9 cellular contexts compared by ENCODE assay signal in the genomic region with DNA sequence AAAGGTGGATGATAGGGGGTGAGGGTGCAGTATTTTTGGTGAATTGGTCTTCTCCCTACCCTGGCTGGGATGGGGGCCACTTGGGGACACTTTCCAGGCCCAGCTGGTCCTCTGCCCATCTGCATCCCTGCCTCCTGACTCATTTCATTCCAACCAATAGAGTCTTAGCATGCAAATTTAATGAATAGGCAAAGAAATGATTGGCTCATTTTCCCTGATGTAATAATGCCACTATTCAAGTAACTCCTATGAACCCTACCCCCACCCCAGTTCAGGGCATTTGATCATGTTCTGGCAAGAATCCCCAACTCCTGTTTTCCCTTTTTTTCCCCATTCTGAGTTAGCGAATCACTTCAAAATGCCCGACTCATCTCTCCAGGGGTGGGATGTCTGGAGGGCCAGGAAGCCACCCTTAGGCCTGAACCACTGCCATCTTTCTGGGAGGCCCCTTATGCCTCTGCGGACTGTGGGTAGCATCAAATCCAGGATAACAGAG. TPM values are rescaled to one million over a fixed set of nuclear protein-coding genes. Genes with fewer than 3 reads are reported as not detected.
DNase-seq lines count a peak whose midpoint lies in the region; ATAC-seq and TF ChIP-seq lines count a peak whose summit lies in the region.
"Had no signal": no experiment of that assay in that cellular context is flagged by ENCODE, and none has a peak within 500 bp of the region (broad histone marks: within the 10 kb centered on the region; RNA-seq: fewer than 3 reads in every experiment).

No MANE protein-coding gene starts in this region.

- peaks cover 14% of the 10 kb centered on the region for H3K27me3 Mint-ChIP-seq in type B pancreatic cell

- 43% methylated on average over 3 of the region's 3 CpGs for WGBS in hepatocyte (ENCODE audit: low lambda C conversion rate, missing lambda C conversion rate)

- peak overlapping the region; percentile 89 for H3K27ac ChIP-seq in hepatocyte

- no peak overlapping the region for H2AFZ ChIP-seq in hepatocyte

- H3K79me2 ChIP-seq in hepatocyte: no peaks in the 10 kb centered on the region

- H3K4me1 Mint-ChIP-seq in type B pancreatic cell (ENCODE audit: unreplicated experiment): peaks cover 13% of the 10 kb centered on the region

- H3K9me3 Mint-ChIP-seq in type B pancreatic cell: no peaks in the 10 kb centered on the region

- H3K9me3 ChIP-seq in adipocyte (ENCODE audit: control insufficient read depth, low read length) (no peaks in the 10 kb centered on the region), hepatocyte (ENCODE audit: low read depth) (no peaks in the 10 kb centered on the region)
- H3K9me3 ChIP-seq: Caco-2 had no signal

- ATAC-seq in left colon: no peak

- no peaks in the 10 kb centered on the region for H3K36me3 ChIP-seq in adipocyte (ENCODE audit: control insufficient read depth, insufficient read depth, low read length, severe bottlenecking)
- H3K36me3 ChIP-seq in hepatocyte (replicated peaks; ENCODE audit: insufficient read depth, low read depth): no peaks in the 10 kb centered on the region

- H3K9me2 ChIP-seq in hepatocyte (replicated peaks; ENCODE audit: insufficient read depth): no peaks in the 10 kb centered on the region

- H3K27ac Mint-ChIP-seq in type B pancreatic cell: peak overlapping the region; percentile 64

- intact Hi-C loops in left colon (cut with DNase I, micrococcal nuclease): no loop called here

- TF ChIP-seq CTCF in hepatocyte (IDR thresholded peaks at IDR 0.05; ENCODE audit: poor library complexity): no peak
- no peak for TF ChIP-seq CTCF in type B pancreatic cell (conservative IDR thresholded peaks at IDR 0.05)

- DNase-seq in NCI-H2227 (lab: John Stamatoyannopoulos, UW; ENCODE audit: unreplicated experiment): peak; percentile 33
- DNase-seq in NCI-H2227 treated with DMSO at 0.1 percent for 48 hours (lab: John Stamatoyannopoulos, UW): no peak
- peak; percentile 97 for DNase-seq in adipocyte (ENCODE audit: low read depth)
- DNase-seq in hepatocyte (ENCODE audit: low spot score): peak; percentile 72
- no peak for DNase-seq in type B pancreatic cell (ENCODE audit: extremely low spot score, unreplicated experiment)
- no peak for DNase-seq in left colon
- no peak for DNase-seq in NCI-H187 (lab: John Stamatoyannopoulos, UW)
- no peak for DNase-seq in activated CD8-positive, alpha-beta memory T cell treated with anti-CD3 and anti-CD28 coated beads for 24 hours

- H3K4me3 ChIP-seq in adipocyte (ENCODE audit: low read length) (no peak overlapping the region), hepatocyte (no peak overlapping the region)

- peak overlapping the region; percentile 7 for H3K4me2 ChIP-seq in hepatocyte

- H4K20me1 ChIP-seq in hepatocyte (ENCODE audit: insufficient read depth, poor library complexity, severe bottlenecking): no peaks in the 10 kb centered on the region

- H3K27me3 ChIP-seq in adipocyte (replicated peaks; ENCODE audit: control insufficient read depth, insufficient read depth, low read length) (peaks cover 23% of the 10 kb centered on the region), hepatocyte (peaks cover 8% of the 10 kb centered on the region)

- peaks cover 18% of the 10 kb centered on the region for H3K4me1 ChIP-seq in adipocyte (ENCODE audit: control insufficient read depth, insufficient read depth, low read length)
- peaks cover 10% of the 10 kb centered on the region for H3K4me1 ChIP-seq in hepatocyte (ENCODE audit: insufficient read depth)
- H3K4me1 ChIP-seq: Caco-2 had no signal

- H3K9ac ChIP-seq in adipocyte (ENCODE audit: low read length): peak overlapping the region; percentile 83

- no peaks in the 10 kb centered on the region for H3K36me3 Mint-ChIP-seq in type B pancreatic cell

- no peak overlapping the region for H3K4me3 Mint-ChIP-seq in type B pancreatic cell

RNA-seq across cellular contexts. Expression of a gene that starts 56.7 kb away (rescaled TPM):
- total RNA-seq in hepatocyte (10.5 and 10.8 TPM in 2 replicates), type B pancreatic cell (ENCODE audit: low replicate concordance) (22.8 and 41.7 TPM in 2 replicates), left colon (100 to 1,000 TPM; 133 to 147 TPM)
- 6.2 and 8.6 TPM in 2 replicates for polyA plus RNA-seq in hepatocyte

Comparison
In these comparisons a context has a peak if more than half of its experiments do, and no peak if none do; other contexts are left out.
1. DNase-seq: peak in NCI-H2227 (single experiment), adipocyte (single experiment) and hepatocyte (single experiment); none in NCI-H2227 treated with DMSO at 0.1 percent for 48 hours (single experiment), type B pancreatic cell (single experiment), left colon (0 of 2), NCI-H187 (0 of 2) and activated CD8-positive, alpha-beta memory T cell treated with anti-CD3 and anti-CD28 coated beads for 24 hours (single experiment).